8 cellular contexts compared by ENCODE assay signal in the genomic region with DNA sequence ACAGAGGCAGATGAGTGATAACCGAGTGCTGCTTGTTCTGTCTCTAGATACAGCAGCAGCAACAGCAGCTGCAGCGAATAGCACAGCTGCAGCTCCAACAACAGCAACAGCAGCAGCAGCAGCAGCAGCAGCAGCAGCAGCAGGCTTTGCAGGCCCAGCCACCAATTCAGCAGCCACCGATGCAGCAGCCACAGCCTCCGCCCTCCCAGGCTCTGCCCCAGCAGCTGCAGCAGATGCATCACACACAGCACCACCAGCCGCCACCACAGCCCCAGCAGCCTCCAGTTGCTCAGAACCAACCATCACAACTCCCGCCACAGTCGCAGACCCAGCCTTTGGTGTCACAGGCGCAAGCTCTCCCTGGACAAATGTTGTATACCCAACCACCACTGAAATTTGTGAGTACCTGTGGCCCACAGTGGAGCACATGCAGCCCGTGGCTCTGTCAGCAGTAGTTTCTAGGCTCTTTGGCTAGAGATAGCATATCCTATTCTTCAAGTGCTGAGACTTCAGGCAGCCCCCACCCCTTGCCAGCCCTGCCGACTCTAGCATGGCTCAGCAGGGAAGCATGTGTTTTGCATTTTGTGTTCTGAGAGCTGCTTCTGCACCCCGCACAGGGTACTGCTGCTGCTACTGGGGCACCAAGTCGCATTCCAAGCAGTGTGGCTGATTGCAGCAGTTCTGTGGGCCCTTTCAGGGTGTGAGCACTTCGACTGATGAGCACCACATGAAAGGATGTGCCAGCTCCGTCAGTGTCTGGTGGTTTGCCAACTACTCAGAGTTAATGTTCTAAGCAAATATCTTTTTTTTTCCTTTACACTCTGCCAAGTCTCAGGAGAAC. TPM values are rescaled to one million over a fixed set of nuclear protein-coding genes. Genes with fewer than 3 reads are reported as not detected.
DNase-seq lines count a peak whose midpoint lies in the region; ATAC-seq and TF ChIP-seq lines count a peak whose summit lies in the region.

No MANE protein-coding gene starts in this region.

- H3K27me3 ChIP-seq in body of pancreas (no peaks in the 10 kb centered on the region), SJCRH30 (no peaks in the 10 kb centered on the region)
- no peaks in the 10 kb centered on the region for H3K27me3 ChIP-seq in naive thymus-derived CD4-positive, alpha-beta T cell (ENCODE audit: control insufficient read depth in 2 of 2, insufficient read depth in 2 of 2, low read length in 2 of 2)

- intact Hi-C loops in body of pancreas (cut with DNase I), result no loop called here
- intact Hi-C loops in naive thymus-derived CD4-positive, alpha-beta T cell (cut with micrococcal nuclease), result loop anchor here in 1 of 2 donors (5.0 kb wide), 1 partner anchor 149 kb away; no protein-coding TSS in a partner anchor

- H3K9me3 ChIP-seq in body of pancreas, result no peaks in the 10 kb centered on the region
- no peaks in the 10 kb centered on the region for H3K9me3 ChIP-seq in naive thymus-derived CD4-positive, alpha-beta T cell (ENCODE audit: control insufficient read depth in 2 of 3, low read length in 3 of 3)
- H3K9me3 ChIP-seq in SJCRH30 (replicated peaks), result no peaks in the 10 kb centered on the region

- H3K9me3 Mint-ChIP-seq in naive thymus-derived CD4-positive, alpha-beta T cell, result peaks cover 0 to 5% (median 0%) of the 10 kb centered on the region in 11 donors

- H3K36me3 ChIP-seq in body of pancreas (replicated peaks in 1 of 2; ENCODE audit: insufficient read depth in 1 of 2, low read depth in 2 of 2) (peaks cover 4 to 31% of the 10 kb centered on the region in 2 donors), SJCRH30 (peaks cover 41% of the 10 kb centered on the region)
- peaks cover 2 to 39% (median 12%) of the 10 kb centered on the region in 3 experiments for H3K36me3 ChIP-seq in naive thymus-derived CD4-positive, alpha-beta T cell (ENCODE audit: control insufficient read depth in 2 of 3, insufficient read depth in 3 of 3, low read length in 3 of 3)

- peak overlapping the region; percentile 73 to 88 (median 84) for H3K4me3 Mint-ChIP-seq in naive thymus-derived CD4-positive, alpha-beta T cell

- no peak for TF ChIP-seq CTCF in AG04449 (IDR thresholded peaks at IDR 0.05; ENCODE audit: insufficient read depth, low read length, missing control alignments)
- no peak for TF ChIP-seq CTCF in body of pancreas (IDR thresholded peaks at IDR 0.05)

- H3K36me3 Mint-ChIP-seq in naive thymus-derived CD4-positive, alpha-beta T cell, result peaks cover 4 to 61% (median 9%) of the 10 kb centered on the region in 5 donors

- no peaks in the 10 kb centered on the region for H3K27me3 Mint-ChIP-seq in naive thymus-derived CD4-positive, alpha-beta T cell

- H3K27ac ChIP-seq in body of pancreas (peak overlapping the region in 2 of 4 donors; percentile 42 to 53), SJCRH30 (no peak overlapping the region)
- H3K27ac ChIP-seq in naive thymus-derived CD4-positive, alpha-beta T cell (ENCODE audit: low read depth, low read length), result peak overlapping the region; percentile 53

- no peak for TF ChIP-seq POLR2A in body of pancreas (IDR thresholded peaks at IDR 0.05)

- H3K4me1 Mint-ChIP-seq in naive thymus-derived CD4-positive, alpha-beta T cell, result peaks cover 70 to 92% (median 85%) of the 10 kb centered on the region in 7 donors

- POLR2A ChIA-PET in AG04449 (lab: Yijun Ruan, JAX), result interaction anchor here (0.9 to 3.0 kb wide), 3 partner anchors 9 to 59 kb away, joined by 4 to 13 read pairs (median 5); a partner anchor contains a TSS
- POLR2A ChIA-PET in naive thymus-derived CD4-positive, alpha-beta T cell (lab: Charles Lee), result interaction anchor here (0.8 to 26.4 kb wide), 13 partner anchors 18 to 172 kb away, joined by 3 to 738 read pairs (median 5); a partner anchor contains a TSS

- CTCF ChIA-PET in AG04449 (lab: Yijun Ruan, JAX), result interaction anchor here (1.0 to 27.3 kb wide), 14 partner anchors 6 to 217 kb away, joined by 3 to 505 read pairs (median 4); a partner anchor contains a TSS
- CTCF ChIA-PET in naive thymus-derived CD4-positive, alpha-beta T cell (lab: Charles Lee), result interaction anchor here (0.9 to 12.5 kb wide), 10 partner anchors 8 to 148 kb away, joined by 3 to 229 read pairs (median 6); a partner anchor contains a TSS

- H3K4me3 ChIP-seq in AG04449 (ENCODE audit: low read depth, low read length) (peak overlapping the region; percentile 12; the same call in 1 of the 2 replicates), body of pancreas (no peak overlapping the region), SJCRH30 (no peak overlapping the region)
- peak overlapping the region; percentile 55 for H3K4me3 ChIP-seq in naive thymus-derived CD4-positive, alpha-beta T cell (ENCODE audit: low read length)

- no peak for ATAC-seq in body of pancreas
- ATAC-seq in naive thymus-derived CD4-positive, alpha-beta T cell, result peak; percentile 81

- peak overlapping the region; percentile 82 to 99 (median 93) for H3K27ac Mint-ChIP-seq in naive thymus-derived CD4-positive, alpha-beta T cell

- DNase-seq in AG04449 (ENCODE audit: low read depth, low spot score) (peak; percentile 82), T follicular helper cell (ENCODE audit: low read depth) (peak; percentile 72), body of pancreas (peak in 3 of 4 donors; percentile 55 to 62 (median 61)), SJCRH30 (no peak), C1 segment of cervical spinal cord (lab: John Stamatoyannopoulos, UW) (no peak), cortex of kidney (lab: John Stamatoyannopoulos, UW) (no peak), NCI-H82 treated with DMSO at 0.1 percent for 48 hours (lab: John Stamatoyannopoulos, UW; ENCODE audit: unreplicated experiment) (no peak)
- peak in 8 of 9 donors; percentile 52 to 92 (median 89) for DNase-seq in naive thymus-derived CD4-positive, alpha-beta T cell

- WGBS in body of pancreas, 2 donors, result 52 to 65% methylated on average over 11 to 13 of the region's 14 CpGs

- peaks cover 36% of the 10 kb centered on the region for H3K4me1 ChIP-seq in body of pancreas
- peaks cover 80 to 91% of the 10 kb centered on the region in 2 donors for H3K4me1 ChIP-seq in naive thymus-derived CD4-positive, alpha-beta T cell (ENCODE audit: control insufficient read depth in 2 of 2, insufficient read depth in 2 of 2, low read length in 2 of 2)
- H3K4me1 ChIP-seq in SJCRH30, result peaks cover 3% of the 10 kb centered on the region; the same call in 1 of the 2 replicates

RNA-seq across cellular contexts. Expression of a gene that starts 59.2 kb away (rescaled TPM):
- total RNA-seq in body of pancreas, result 10 to 100 TPM; 31.6 to 36.9 TPM
- 100 to 1,000 TPM; 169 to 235 (median 201) TPM for total RNA-seq in naive thymus-derived CD4-positive, alpha-beta T cell
- 10 to 100 TPM; 24.3 to 76.6 TPM for polyA plus RNA-seq in naive thymus-derived CD4-positive, alpha-beta T cell
- total RNA-seq in SJCRH30 (2014; rRNA removed; shearing (Covaris generic)), result 14.7 and 15.2 TPM in 2 replicates

Comparison
In these comparisons a context has a peak if more than half of its experiments do, and no peak if none do; other contexts are left out.
1. DNase-seq: peak in AG04449 (single experiment), T follicular helper cell (single experiment), body of pancreas (3 of 4) and naive thymus-derived CD4-positive, alpha-beta T cell (8 of 9); none in SJCRH30 (0 of 2), C1 segment of cervical spinal cord (0 of 14), cortex of kidney (single experiment) and NCI-H82 treated with DMSO at 0.1 percent for 48 hours (single experiment).
2. H3K4me3 ChIP-seq: peak in AG04449 (single experiment) and naive thymus-derived CD4-positive, alpha-beta T cell (single experiment); none in body of pancreas (0 of 2) and SJCRH30 (single experiment).
3. RNA of a gene that starts 59.2 kb away (total RNA-seq): 169 to 235 TPM in naive thymus-derived CD4-positive, alpha-beta T cell; 31.6 to 36.9 TPM in body of pancreas and 14.7 to 15.2 TPM in SJCRH30; every median in the first group is over 4 times any median in the second.